Comparison of ENCODE assay signal across 9 cellular contexts in the genomic region with DNA sequence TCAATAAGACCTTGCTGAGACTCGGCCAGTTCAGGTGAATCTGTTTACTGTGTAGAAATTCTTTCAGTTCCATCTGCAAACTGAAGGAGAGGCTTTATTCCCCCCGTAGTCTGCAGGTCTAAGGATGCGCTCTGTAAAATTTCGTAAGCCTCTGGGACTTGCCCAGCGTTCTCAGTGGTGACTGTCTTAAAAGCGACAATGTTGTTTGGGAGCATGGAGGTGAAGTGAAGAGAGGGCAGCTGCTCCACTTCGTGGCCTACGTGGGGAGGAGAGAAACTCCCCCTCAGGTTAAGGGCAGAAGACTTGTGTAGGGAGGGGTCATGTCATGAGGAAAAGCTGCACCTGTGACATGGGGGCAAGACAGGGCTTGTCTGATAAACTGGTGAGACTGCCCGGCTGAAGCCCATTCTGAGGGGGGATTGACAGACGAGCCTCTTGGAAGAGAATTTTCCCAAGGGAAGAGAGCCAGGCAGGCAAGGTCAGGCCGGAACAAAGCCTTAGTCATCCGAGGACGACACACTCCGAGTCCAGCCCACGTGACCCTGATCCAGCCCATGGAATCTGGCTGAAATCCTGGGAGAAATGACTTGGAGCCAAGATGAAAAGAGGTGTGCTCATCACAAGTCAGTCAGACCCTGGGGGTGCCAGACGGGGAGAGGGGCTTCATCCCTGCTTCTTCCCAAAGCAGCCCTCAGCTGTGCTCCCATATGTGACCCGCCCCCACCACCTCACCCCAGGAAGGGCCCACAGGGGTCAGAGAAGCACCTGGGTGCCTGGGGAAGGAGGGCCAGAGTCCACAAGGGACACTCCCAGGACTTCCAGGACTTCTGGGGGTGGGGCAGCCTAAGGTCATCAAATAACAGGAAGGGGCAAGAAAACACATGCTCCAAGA.
DNase-seq lines count a peak whose midpoint lies in the region; ATAC-seq lines count a peak whose summit lies in the region.
"Had no signal": no experiment of that assay in that cellular context is flagged by ENCODE, and none has a peak within 500 bp of the region (broad histone marks: within the 10 kb centered on the region; RNA-seq: fewer than 3 reads in every experiment).

No MANE protein-coding gene starts in this region.

- DNase-seq in AG20443 (ENCODE audit: low spot score), result peak; percentile 74
- peak; percentile 72 for DNase-seq in NCI-H526 treated with DMSO at 0.1 percent for 48 hours (lab: John Stamatoyannopoulos, UW)
- DNase-seq in epidermal melanocyte (ENCODE audit: insufficient read length, low spot score), result peak; percentile 30
- DNase-seq in medulla oblongata (ENCODE audit: extremely low spot score), result peak; percentile 76
- DNase-seq: NCI-H1092 treated with DMSO at 0.1 percent for 48 hours had no signal

- ATAC-seq in HG02870 (IDR thresholded peaks at IDR 0.05; ENCODE audit: unreplicated experiment) (no peak), GM21529 (IDR thresholded peaks at IDR 0.05; ENCODE audit: unreplicated experiment) (no peak), HG02798 (IDR thresholded peaks at IDR 0.05; ENCODE audit: poor library complexity, unreplicated experiment) (no peak), HG03571 (IDR thresholded peaks at IDR 0.05; ENCODE audit: unreplicated experiment) (no peak)
